Comparison of ENCODE assay signal across 12 cellular contexts in genomic region chr14:21225164-21225563, GRCh38. TPM values are rescaled to one million over a fixed set of nuclear protein-coding genes. Genes with fewer than 3 reads are reported as not detected.
DNase-seq lines count a peak whose midpoint lies in the region; ATAC-seq, FAIRE-seq and TF ChIP-seq lines count a peak whose summit lies in the region.
"Not testable (repeated sequence)": the region's sequence is repeated elsewhere in the genome, so short reads cannot be mapped to it uniquely, and the experiment has no call there.
"Had no signal": no experiment of that assay in that cellular context is flagged by ENCODE, and none has a peak within 500 bp of the region (broad histone marks: within the 10 kb centered on the region; RNA-seq: fewer than 3 reads in every experiment).

No MANE protein-coding gene starts in this region.

- H3K9ac ChIP-seq in HepG2 (ENCODE audit: insufficient read depth, low read depth, low read length); trophoblast cell (ENCODE audit: low read length): not testable (repeated sequence)

- peaks cover 96% of the 10 kb centered on the region for H4K20me1 ChIP-seq in GM23338 (replicated peaks; ENCODE audit: insufficient read depth)
- H4K20me1 ChIP-seq in HepG2 (ENCODE audit: insufficient read depth, low read length) = peaks cover 97% of the 10 kb centered on the region

- intact Hi-C loops in activated naive CD4-positive, alpha-beta T cell treated with anti-CD3 and anti-CD28 coated beads for 36 hours (cut with micrococcal nuclease); HepG2 (cut with micrococcal nuclease; ENCODE audit: unreplicated experiment): not testable (repeated sequence)

- not testable (repeated sequence) for H2AK5ac ChIP-seq in trophoblast cell (ENCODE audit: low read length)

- H3K79me1 ChIP-seq in trophoblast cell (ENCODE audit: low read length) = not testable (repeated sequence)

- TF ChIP-seq RAD21 in HepG2 (CRISPR knock-in tag; IDR thresholded peaks at IDR 0.05) = not testable (repeated sequence)

- FAIRE-seq in HepG2 (lab: Jason Lieb, UNC) = not testable (repeated sequence)

- not testable (repeated sequence) for H3K4me1 ChIP-seq in GM23338 (ENCODE audit: insufficient read depth); trophoblast cell (ENCODE audit: control insufficient read depth in 1 of 2, insufficient read depth in 2 of 2, low read length in 2 of 2)
- H3K4me1 ChIP-seq in HepG2 (ENCODE audit: insufficient read depth, low read length) = peaks cover 24% of the 10 kb centered on the region

- ATAC-seq in GM23338; central memory CD8-positive, alpha-beta T cell (replicated peaks; ENCODE audit: extremely low read depth, poor library complexity, severe bottlenecking); HepG2: not testable (repeated sequence)

- not testable (repeated sequence) for H3K23ac ChIP-seq in trophoblast cell (ENCODE audit: low read length)

- not testable (repeated sequence) for TF ChIP-seq POLR2A in HepG2 (IDR thresholded peaks at IDR 0.05; ENCODE audit: insufficient read depth in 1 of 2, low read depth in 2 of 2, low read length in 2 of 2)

- not testable (repeated sequence) for H3K27ac Mint-ChIP-seq in GM23338
- H3K27ac Mint-ChIP-seq in T-helper 2 cell treated with Interferon-gamma antibody and Interleukin-4, amounts not matched to agents 5 μg/mL and 100 μg/mL, for 36 hours = peak overlapping the region; percentile 15
- peak overlapping the region; percentile 36 for H3K27ac Mint-ChIP-seq in activated naive CD4-positive, alpha-beta T cell treated with anti-CD3 and anti-CD28 coated beads for 36 hours
- peak overlapping the region; percentile 51 for H3K27ac Mint-ChIP-seq in central memory CD8-positive, alpha-beta T cell (ENCODE audit: low read depth)

- in situ Hi-C loops in HepG2 (cut with HindIII; ENCODE audit: extremely low pct_ligation_motif_present, low pct_unique_long_range_greater_than_20kb) = not testable (repeated sequence)

- peaks cover 45% of the 10 kb centered on the region for H3F3A ChIP-seq in GM23338 (replicated peaks; ENCODE audit: low read depth)

- H2AFZ ChIP-seq in GM23338; HepG2 (ENCODE audit: low read length); trophoblast cell (ENCODE audit: insufficient read depth, low read length, poor library complexity): not testable (repeated sequence)

- H3K4me2 ChIP-seq in GM23338; HepG2 (ENCODE audit: low read depth, low read length); trophoblast cell (ENCODE audit: low read length): not testable (repeated sequence)

- not testable (repeated sequence) for DNase-seq in GM23338 (ENCODE audit: low spot score); T-helper 2 cell treated with Interferon-gamma antibody and Interleukin-4, amounts not matched to agents 5 μg/mL and 100 μg/mL, for 36 hours (ENCODE audit: low spot score); activated naive CD4-positive, alpha-beta T cell treated with anti-CD3 and anti-CD28 coated beads for 36 hours; central memory CD8-positive, alpha-beta T cell (ENCODE audit: low spot score in 2 of 2); HepG2 (ENCODE audit: low spot score); trophoblast cell

- H2BK120ac ChIP-seq in trophoblast cell (ENCODE audit: insufficient read depth, low read length, poor library complexity) = not testable (repeated sequence)

- H3K4me3 ChIP-seq in GM23338; HepG2 (replicated peaks in 1 of 3; ENCODE audit: insufficient read depth in 1 of 3, low read depth in 2 of 3, low read length in 3 of 3); trophoblast cell (ENCODE audit: low read depth, low read length): not testable (repeated sequence)

- H2BK5ac ChIP-seq in trophoblast cell (ENCODE audit: low read depth, low read length, poor library complexity) = not testable (repeated sequence)

- not testable (repeated sequence) for H4K12ac ChIP-seq in trophoblast cell (ENCODE audit: low read depth, low read length)

- 98% methylated on average over 7 of the region's 7 CpGs for WGBS in HepG2 (ENCODE audit: low lambda C conversion rate)
- WGBS in trophoblast cell (ENCODE audit: extremely low coverage, insufficient coverage, insufficient read length) = no CpG with 5 or more reads among the region's 7 CpGs

- not testable (repeated sequence) for TF ChIP-seq CTCF in GM23338 (conservative IDR thresholded peaks at IDR 0.05; ENCODE audit: low read depth in 2 of 2); HepG2 (CRISPR knock-in tag; IDR thresholded peaks at IDR 0.05)

- not testable (repeated sequence) for H3K14ac ChIP-seq in trophoblast cell (ENCODE audit: low read length)

- peak overlapping the region; percentile 86 for H3K4ac ChIP-seq in trophoblast cell (ENCODE audit: low read depth, low read length)

- not testable (repeated sequence) for H3K9me3 Mint-ChIP-seq in GM23338; T-helper 2 cell treated with Interferon-gamma antibody and Interleukin-4, amounts not matched to agents 5 μg/mL and 100 μg/mL, for 36 hours; activated naive CD4-positive, alpha-beta T cell treated with anti-CD3 and anti-CD28 coated beads for 36 hours; central memory CD8-positive, alpha-beta T cell

- not testable (repeated sequence) for H3K27me3 Mint-ChIP-seq in GM23338 (ENCODE audit: insufficient read depth, low read depth, poor library complexity); T-helper 2 cell treated with Interferon-gamma antibody and Interleukin-4, amounts not matched to agents 5 μg/mL and 100 μg/mL, for 36 hours (ENCODE audit: low read depth); activated naive CD4-positive, alpha-beta T cell treated with anti-CD3 and anti-CD28 coated beads for 36 hours (ENCODE audit: low read depth); central memory CD8-positive, alpha-beta T cell

- TF ChIP-seq EP300 in HepG2 (IDR thresholded peaks at IDR 0.05; ENCODE audit: low read depth in 2 of 2, low read length in 2 of 2); HepG2 (CRISPR knock-in tag; IDR thresholded peaks at IDR 0.05; ENCODE audit: borderline replicate concordance): not testable (repeated sequence)

- not testable (repeated sequence) for H2BK12ac ChIP-seq in trophoblast cell (ENCODE audit: low read length)

- H3K27ac ChIP-seq in GM23338 (ENCODE audit: low read depth); HepG2 (ENCODE audit: extremely low read length, insufficient read depth, low read length); trophoblast cell (ENCODE audit: low read depth, low read length): not testable (repeated sequence)

- H3K18ac ChIP-seq in trophoblast cell (ENCODE audit: low read length) = not testable (repeated sequence)

- not testable (repeated sequence) for H3K9me2 ChIP-seq in GM23338 (ENCODE audit: insufficient read depth)

- not testable (repeated sequence) for H4K8ac ChIP-seq in trophoblast cell (ENCODE audit: low read depth, low read length)

- CTCF ChIA-PET in activated naive CD4-positive, alpha-beta T cell treated with anti-CD3 and anti-CD28 coated beads for 36 hours (lab: Charles Lee); HepG2 (lab: Yijun Ruan, JAX; ENCODE audit: low intra/inter-chr PET ratio, low total read pairs): not testable (repeated sequence)

- H3K27me3 ChIP-seq in GM23338 (ENCODE audit: insufficient read depth); HepG2 (ENCODE audit: control insufficient read depth in 1 of 2, insufficient read depth in 2 of 2, low read length in 2 of 2); trophoblast cell (ENCODE audit: insufficient read depth, low read length): not testable (repeated sequence)

- not testable (repeated sequence) for H3K4me3 Mint-ChIP-seq in GM23338; T-helper 2 cell treated with Interferon-gamma antibody and Interleukin-4, amounts not matched to agents 5 μg/mL and 100 μg/mL, for 36 hours; activated naive CD4-positive, alpha-beta T cell treated with anti-CD3 and anti-CD28 coated beads for 36 hours; central memory CD8-positive, alpha-beta T cell

- H3K36me3 Mint-ChIP-seq in GM23338 (ENCODE audit: low read depth) = peaks cover 99% of the 10 kb centered on the region
- peaks cover 82% of the 10 kb centered on the region for H3K36me3 Mint-ChIP-seq in T-helper 2 cell treated with Interferon-gamma antibody and Interleukin-4, amounts not matched to agents 5 μg/mL and 100 μg/mL, for 36 hours (ENCODE audit: low read depth)
- peaks cover 76% of the 10 kb centered on the region for H3K36me3 Mint-ChIP-seq in activated naive CD4-positive, alpha-beta T cell treated with anti-CD3 and anti-CD28 coated beads for 36 hours (ENCODE audit: low read depth)
- H3K36me3 Mint-ChIP-seq in central memory CD8-positive, alpha-beta T cell (ENCODE audit: insufficient read depth) = peaks cover 90% of the 10 kb centered on the region

- BruUV-seq in HepG2 (replicated peaks; lab: Mats Ljungman, UMichigan) = not testable (repeated sequence)

- POLR2A ChIA-PET in HepG2 (lab: Yijun Ruan, JAX) = not testable (repeated sequence)

- peaks cover 76% of the 10 kb centered on the region for H3K36me3 ChIP-seq in GM23338 (ENCODE audit: insufficient read depth)
- peaks cover 35 to 99% of the 10 kb centered on the region in 2 experiments for H3K36me3 ChIP-seq in HepG2 (replicated peaks in 1 of 2; ENCODE audit: control insufficient read depth in 1 of 2, insufficient read depth in 2 of 2, low read length in 2 of 2)
- H3K36me3 ChIP-seq in trophoblast cell (ENCODE audit: control insufficient read depth in 1 of 2, insufficient read depth in 2 of 2, low read length in 2 of 2) = peaks cover 41 to 49% of the 10 kb centered on the region in 2 experiments

- H3K4me1 Mint-ChIP-seq in GM23338 = peaks cover 36% of the 10 kb centered on the region
- peaks cover 49% of the 10 kb centered on the region for H3K4me1 Mint-ChIP-seq in T-helper 2 cell treated with Interferon-gamma antibody and Interleukin-4, amounts not matched to agents 5 μg/mL and 100 μg/mL, for 36 hours (ENCODE audit: low read depth)
- peaks cover 79% of the 10 kb centered on the region for H3K4me1 Mint-ChIP-seq in activated naive CD4-positive, alpha-beta T cell treated with anti-CD3 and anti-CD28 coated beads for 36 hours (ENCODE audit: low read depth)
- peaks cover 62% of the 10 kb centered on the region for H3K4me1 Mint-ChIP-seq in central memory CD8-positive, alpha-beta T cell

- H3K9me3 ChIP-seq in HepG2 (ENCODE audit: low read length); trophoblast cell (ENCODE audit: insufficient read depth, low read depth, low read length): not testable (repeated sequence)

- not testable (repeated sequence) for H4K91ac ChIP-seq in trophoblast cell (ENCODE audit: low read depth, low read length)

- peaks cover 100% of the 10 kb centered on the region for H3K79me2 ChIP-seq in GM23338 (replicated peaks; ENCODE audit: insufficient read depth)
- peaks cover 93% of the 10 kb centered on the region for H3K79me2 ChIP-seq in HepG2 (ENCODE audit: insufficient read depth, low read length)
- not testable (repeated sequence) for H3K79me2 ChIP-seq in trophoblast cell (ENCODE audit: control insufficient read depth, insufficient read depth, low read length, poor library complexity)

RNA-seq across cellular contexts. Expression of gene HNRNPC, which starts 44.1 kb away (rescaled TPM):
- 1,259 and 1,323 TPM in 2 replicates for total RNA-seq in GM23338 (2014; rRNA removed; shearing (Covaris generic))
- polyA plus RNA-seq in GM23338 (2016; fragmentation: Nextera tagmentation; extraction: Ambion mirVana) (1,257 and 1,296 TPM in 2 replicates), HepG2 (2011; rRNA removed) (577 and 628 TPM in 2 replicates)
- 1,000 to 10,000 TPM; 1,252 to 1,377 TPM for total RNA-seq in activated naive CD4-positive, alpha-beta T cell treated with anti-CD3 and anti-CD28 coated beads for 36 hours
- total RNA-seq in HepG2 (2016; rRNA removed; fragmentation: Illumina TruSeq; extraction: Trizol) = 1,099 and 1,563 TPM in 2 replicates
- 272 and 305 TPM in 2 replicates for total RNA-seq in HepG2 (2016; cell fraction: cytosol; rRNA removed; fragmentation: Illumina TruSeq; extraction: Trizol; ENCODE audit: low read depth)
- 1,110 and 1,631 TPM in 2 replicates for total RNA-seq in HepG2 (2016; cell fraction: insoluble cytoplasmic fraction; rRNA removed; fragmentation: Illumina TruSeq; extraction: Trizol)
- total RNA-seq in HepG2 (2016; cell fraction: membrane; rRNA removed; fragmentation: Illumina TruSeq; extraction: Trizol) = 374 and 422 TPM in 2 replicates
- total RNA-seq in HepG2 (2016; cell fraction: nucleus; rRNA removed; fragmentation: Illumina TruSeq; extraction: Trizol) = 741 and 752 TPM in 2 replicates
- 344 and 442 TPM in 2 replicates for polyA plus RNA-seq in HepG2 (2011; cell fraction: cytosol; rRNA removed)
- 155 and 197 TPM in 2 replicates for polyA plus RNA-seq in HepG2 (2011; cell fraction: nucleus; rRNA removed)
- 523 and 611 TPM in 2 replicates for polyA plus RNA-seq in HepG2 (2012)
- 145 and 154 TPM in 2 replicates for polyA plus RNA-seq in HepG2 (2016; cell fraction: cytosol; fragmentation: Illumina TruSeq; extraction: Trizol; ENCODE audit: low read depth)
- polyA plus RNA-seq in HepG2 (2016; cell fraction: insoluble cytoplasmic fraction; fragmentation: Illumina TruSeq; extraction: Trizol; ENCODE audit: low read depth) = 1,519 and 1,675 TPM in 2 replicates
- polyA plus RNA-seq in HepG2 (2016; cell fraction: membrane; fragmentation: Illumina TruSeq; extraction: Trizol; ENCODE audit: low read depth) = 281 and 312 TPM in 2 replicates
- 695 and 708 TPM in 2 replicates for polyA plus RNA-seq in HepG2 (2016; cell fraction: nucleus; fragmentation: Illumina TruSeq; extraction: Trizol; ENCODE audit: insufficient read depth, low read depth)
- polyA minus RNA-seq in HepG2 (2011; rRNA and poly(A)+ RNA removed; ENCODE audit: low replicate concordance) = 720 and 1,084 TPM in 2 replicates
- polyA minus RNA-seq in HepG2 (2011; cell fraction: cytosol; rRNA and poly(A)+ RNA removed) = 262 and 282 TPM in 2 replicates
- polyA minus RNA-seq in HepG2 (2011; cell fraction: nucleus; rRNA and poly(A)+ RNA removed) = 891 and 939 TPM in 2 replicates
- polyA plus RNA-seq in trophoblast cell (2013) = 959 and 960 TPM in 2 replicates

RNA-seq across cellular contexts. Expression of gene RPGRIP1, which starts 54.7 kb away (rescaled TPM):
- 0.93 and 1.6 TPM in 2 replicates for total RNA-seq in GM23338 (2014; rRNA removed; shearing (Covaris generic))
- polyA plus RNA-seq in GM23338 (2016; fragmentation: Nextera tagmentation; extraction: Ambion mirVana) (0.24 and 0.26 TPM in 2 replicates), HepG2 (2011; rRNA removed) (0.47 and 1.1 TPM in 2 replicates)
- total RNA-seq in activated naive CD4-positive, alpha-beta T cell treated with anti-CD3 and anti-CD28 coated beads for 36 hours = not detected
- total RNA-seq in HepG2 (2016; rRNA removed; fragmentation: Illumina TruSeq; extraction: Trizol) = 0.10 and 0.13 TPM in 2 replicates
- total RNA-seq in HepG2 (2016; cell fraction: cytosol; rRNA removed; fragmentation: Illumina TruSeq; extraction: Trizol; ENCODE audit: low read depth) = 0.09 TPM in 1 of 2 replicates, not detected in the other
- total RNA-seq in HepG2 (2016; cell fraction: insoluble cytoplasmic fraction; rRNA removed; fragmentation: Illumina TruSeq; extraction: Trizol) = 0.48 and 0.67 TPM in 2 replicates
- 0.15 and 0.17 TPM in 2 replicates for total RNA-seq in HepG2 (2016; cell fraction: membrane; rRNA removed; fragmentation: Illumina TruSeq; extraction: Trizol)
- total RNA-seq in HepG2 (2016; cell fraction: nucleus; rRNA removed; fragmentation: Illumina TruSeq; extraction: Trizol) = 0.22 and 0.50 TPM in 2 replicates
- 0.14 and 0.17 TPM in 2 replicates for polyA plus RNA-seq in HepG2 (2011; cell fraction: cytosol; rRNA removed)
- 0.58 and 1.4 TPM in 2 replicates for polyA plus RNA-seq in HepG2 (2011; cell fraction: nucleus; rRNA removed)
- polyA plus RNA-seq in HepG2 (2012) = 0.57 and 0.58 TPM in 2 replicates
- not detected in 2 replicates for polyA plus RNA-seq in HepG2 (2016; cell fraction: cytosol; fragmentation: Illumina TruSeq; extraction: Trizol; ENCODE audit: low read depth)
- polyA plus RNA-seq in HepG2 (2016; cell fraction: insoluble cytoplasmic fraction; fragmentation: Illumina TruSeq; extraction: Trizol; ENCODE audit: low read depth) = 0.07 and 0.12 TPM in 2 replicates
- polyA plus RNA-seq in HepG2 (2016; cell fraction: membrane; fragmentation: Illumina TruSeq; extraction: Trizol; ENCODE audit: low read depth) = 0.08 TPM in 1 of 2 replicates, not detected in the other
- polyA plus RNA-seq in HepG2 (2016; cell fraction: nucleus; fragmentation: Illumina TruSeq; extraction: Trizol; ENCODE audit: insufficient read depth, low read depth) = 0.47 and 1.6 TPM in 2 replicates
- 0.26 TPM in 1 of 2 replicates, not detected in the other for polyA minus RNA-seq in HepG2 (2011; rRNA and poly(A)+ RNA removed; ENCODE audit: low replicate concordance)
- polyA minus RNA-seq in HepG2 (2011; cell fraction: cytosol; rRNA and poly(A)+ RNA removed) = 0.53 TPM in 1 of 2 replicates, not detected in the other
- 0.64 and 4.0 TPM in 2 replicates for polyA minus RNA-seq in HepG2 (2011; cell fraction: nucleus; rRNA and poly(A)+ RNA removed)
- 0.01 TPM in 1 of 2 replicates, not detected in the other for polyA plus RNA-seq in trophoblast cell (2013)
- total RNA-seq: A172, Caco-2, H4, HFFc6, HT1080, IMR-90 had no signal
- polyA plus RNA-seq: IMR-90 had no signal
